ENCODE assay signal across 1 cellular context in the genomic region with DNA sequence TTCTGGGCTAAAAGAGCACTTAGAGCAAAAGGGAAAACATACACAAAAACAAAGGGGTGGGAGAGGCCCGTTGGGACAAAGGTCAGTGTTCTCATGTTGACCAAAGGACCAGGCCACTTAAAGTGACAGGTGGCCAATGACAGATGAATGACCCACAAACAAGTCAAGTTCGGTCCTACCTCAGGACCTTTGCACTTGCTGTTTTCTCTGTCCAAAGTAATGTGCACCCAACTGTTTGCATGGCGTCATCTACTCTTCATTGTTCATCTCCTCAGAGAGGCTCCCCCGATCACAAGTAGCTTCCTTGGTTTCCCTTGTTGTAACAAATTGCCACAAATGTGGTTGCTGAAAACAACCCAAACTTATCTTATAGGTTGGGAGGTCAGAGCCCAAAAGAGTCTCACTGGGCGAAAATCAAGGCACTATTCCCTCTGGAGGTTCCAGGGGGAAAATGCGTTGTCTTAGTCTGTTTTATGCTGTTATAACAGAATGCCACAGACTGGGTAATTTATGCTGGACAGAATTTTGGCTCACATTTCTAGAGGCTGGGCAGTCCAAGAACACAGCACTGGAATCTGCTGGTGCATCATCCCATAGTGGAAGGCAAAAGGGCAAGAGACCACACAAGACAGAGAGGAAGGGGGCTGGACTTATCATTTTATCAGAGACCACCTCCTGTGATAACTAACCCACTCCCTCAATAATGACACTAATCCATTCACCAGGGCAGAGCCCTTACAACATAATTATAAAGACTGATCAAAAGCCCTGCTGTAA.
TF ChIP-seq lines count a peak whose summit lies in the region.

No MANE protein-coding gene starts in this region.

TF ChIP-seq in HepG2, 621 proteins besides CTCF, POLR2A, EP300 and RAD21 (continued from another document and continues in another):
- TF ChIP-seq, protein P1, sequence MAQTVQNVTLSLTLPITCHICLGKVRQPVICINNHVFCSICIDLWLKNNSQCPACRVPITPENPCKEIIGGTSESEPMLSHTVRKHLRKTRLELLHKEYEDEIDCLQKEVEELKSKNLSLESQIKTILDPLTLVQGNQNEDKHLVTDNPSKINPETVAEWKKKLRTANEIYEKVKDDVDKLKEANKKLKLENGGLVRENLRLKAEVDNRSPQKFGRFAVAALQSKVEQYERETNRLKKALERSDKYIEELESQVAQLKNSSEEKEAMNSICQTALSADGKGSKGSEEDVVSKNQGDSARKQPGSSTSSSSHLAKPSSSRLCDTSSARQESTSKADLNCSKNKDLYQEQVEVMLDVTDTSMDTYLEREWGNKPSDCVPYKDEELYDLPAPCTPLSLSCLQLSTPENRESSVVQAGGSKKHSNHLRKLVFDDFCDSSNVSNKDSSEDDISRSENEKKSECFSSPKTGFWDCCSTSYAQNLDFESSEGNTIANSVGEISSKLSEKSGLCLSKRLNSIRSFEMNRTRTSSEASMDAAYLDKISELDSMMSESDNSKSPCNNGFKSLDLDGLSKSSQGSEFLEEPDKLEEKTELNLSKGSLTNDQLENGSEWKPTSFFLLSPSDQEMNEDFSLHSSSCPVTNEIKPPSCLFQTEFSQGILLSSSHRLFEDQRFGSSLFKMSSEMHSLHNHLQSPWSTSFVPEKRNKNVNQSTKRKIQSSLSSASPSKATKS (CRISPR knock-in tag; IDR thresholded peaks at IDR 0.05): no peak
- TF ChIP-seq, protein P2, sequence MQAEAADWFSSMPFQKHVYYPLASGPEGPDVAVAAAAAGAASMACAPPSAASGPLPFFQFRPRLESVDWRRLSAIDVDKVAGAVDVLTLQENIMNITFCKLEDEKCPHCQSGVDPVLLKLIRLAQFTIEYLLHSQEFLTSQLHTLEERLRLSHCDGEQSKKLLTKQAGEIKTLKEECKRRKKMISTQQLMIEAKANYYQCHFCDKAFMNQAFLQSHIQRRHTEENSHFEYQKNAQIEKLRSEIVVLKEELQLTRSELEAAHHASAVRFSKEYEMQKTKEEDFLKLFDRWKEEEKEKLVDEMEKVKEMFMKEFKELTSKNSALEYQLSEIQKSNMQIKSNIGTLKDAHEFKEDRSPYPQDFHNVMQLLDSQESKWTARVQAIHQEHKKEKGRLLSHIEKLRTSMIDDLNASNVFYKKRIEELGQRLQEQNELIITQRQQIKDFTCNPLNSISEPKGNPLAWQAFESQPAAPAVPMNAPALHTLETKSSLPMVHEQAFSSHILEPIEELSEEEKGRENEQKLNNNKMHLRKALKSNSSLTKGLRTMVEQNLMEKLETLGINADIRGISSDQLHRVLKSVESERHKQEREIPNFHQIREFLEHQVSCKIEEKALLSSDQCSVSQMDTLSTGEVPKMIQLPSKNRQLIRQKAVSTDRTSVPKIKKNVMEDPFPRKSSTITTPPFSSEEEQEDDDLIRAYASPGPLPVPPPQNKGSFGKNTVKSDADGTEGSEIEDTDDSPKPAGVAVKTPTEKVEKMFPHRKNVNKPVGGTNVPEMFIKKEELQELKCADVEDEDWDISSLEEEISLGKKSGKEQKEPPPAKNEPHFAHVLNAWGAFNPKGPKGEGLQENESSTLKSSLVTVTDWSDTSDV (CRISPR knock-in tag; IDR thresholded peaks at IDR 0.05): no peak
- TF ChIP-seq ZNF121 (CRISPR knock-in tag; IDR thresholded peaks at IDR 0.05) (peak; percentile 87), MXD1 (CRISPR knock-in tag; IDR thresholded peaks at IDR 0.05) (no peak), ZNF530 (CRISPR knock-in tag; IDR thresholded peaks at IDR 0.05; ENCODE audit: low read depth) (no peak), ZNF746 (CRISPR knock-in tag; IDR thresholded peaks at IDR 0.05) (peak; percentile 84; the same call in 1 of the 2 replicates), ZNF17 (CRISPR knock-in tag; IDR thresholded peaks at IDR 0.05) (no peak), PRDM10 (CRISPR knock-in tag; IDR thresholded peaks at IDR 0.05; ENCODE audit: low read depth) (peak; percentile 75; the same call in 1 of the 2 replicates), SRSF1 (optimal IDR thresholded peaks at IDR 0.05; ENCODE audit: low read depth, low read length) (no peak), PRPF4 (IDR thresholded peaks at IDR 0.05; ENCODE audit: low read depth, low read length, poor library complexity, severe bottlenecking) (no peak), EED (CRISPR knock-in tag; IDR thresholded peaks at IDR 0.05) (no peak), HOMEZ (CRISPR knock-in tag; IDR thresholded peaks at IDR 0.05; ENCODE audit: low read depth) (0 out of 2 replicates have a peak, but pooled peaks have one; percentile 22), BCLAF1 (IDR thresholded peaks at IDR 0.05) (no peak), ZNF639 (CRISPR knock-in tag; conservative IDR thresholded peaks at IDR 0.05) (no peak), ZBTB38 (CRISPR knock-in tag; IDR thresholded peaks at IDR 0.05) (no peak; the same call in 1 of the 2 replicates), ZFP90 (CRISPR knock-in tag; IDR thresholded peaks at IDR 0.05; ENCODE audit: borderline replicate concordance) (peak; percentile 29; the same call in 1 of the 2 replicates), ZKSCAN8 (CRISPR knock-in tag; IDR thresholded peaks at IDR 0.05; ENCODE audit: borderline replicate concordance) (peak; percentile 90; the same call in 1 of the 2 replicates), ZNF350 (CRISPR knock-in tag; IDR thresholded peaks at IDR 0.05; ENCODE audit: borderline replicate concordance, low read depth) (0 out of 2 replicates have a peak, but pooled peaks have one; percentile 28), SOX5 (CRISPR knock-in tag; IDR thresholded peaks at IDR 0.05; ENCODE audit: borderline replicate concordance) (peak; percentile 86), ZFP37 (CRISPR knock-in tag; IDR thresholded peaks at IDR 0.05; ENCODE audit: borderline replicate concordance) (0 out of 2 replicates have a peak, but pooled peaks have one; percentile 62), ZNF160 (CRISPR knock-in tag; IDR thresholded peaks at IDR 0.05) (no peak), SMAD3 (CRISPR knock-in tag; IDR thresholded peaks at IDR 0.05) (no peak; the same call in 1 of the 2 replicates), NFAT5 (CRISPR knock-in tag; IDR thresholded peaks at IDR 0.05) (no peak), ERF (CRISPR knock-in tag; IDR thresholded peaks at IDR 0.05) (no peak)
- TF ChIP-seq, protein P3, sequence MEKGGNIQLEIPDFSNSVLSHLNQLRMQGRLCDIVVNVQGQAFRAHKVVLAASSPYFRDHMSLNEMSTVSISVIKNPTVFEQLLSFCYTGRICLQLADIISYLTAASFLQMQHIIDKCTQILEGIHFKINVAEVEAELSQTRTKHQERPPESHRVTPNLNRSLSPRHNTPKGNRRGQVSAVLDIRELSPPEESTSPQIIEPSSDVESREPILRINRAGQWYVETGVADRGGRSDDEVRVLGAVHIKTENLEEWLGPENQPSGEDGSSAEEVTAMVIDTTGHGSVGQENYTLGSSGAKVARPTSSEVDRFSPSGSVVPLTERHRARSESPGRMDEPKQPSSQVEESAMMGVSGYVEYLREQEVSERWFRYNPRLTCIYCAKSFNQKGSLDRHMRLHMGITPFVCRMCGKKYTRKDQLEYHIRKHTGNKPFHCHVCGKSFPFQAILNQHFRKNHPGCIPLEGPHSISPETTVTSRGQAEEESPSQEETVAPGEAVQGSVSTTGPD (CRISPR knock-in tag; IDR thresholded peaks at IDR 0.05): no peak
- TF ChIP-seq, protein P4, sequence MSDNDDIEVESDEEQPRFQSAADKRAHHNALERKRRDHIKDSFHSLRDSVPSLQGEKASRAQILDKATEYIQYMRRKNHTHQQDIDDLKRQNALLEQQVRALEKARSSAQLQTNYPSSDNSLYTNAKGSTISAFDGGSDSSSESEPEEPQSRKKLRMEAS (IDR thresholded peaks at IDR 0.05): peak; percentile 86
